ENCODE assay signal across 9 cellular contexts in genomic region chr19:14116525-14116917, GRCh38. TPM values are rescaled to one million over a fixed set of nuclear protein-coding genes. Genes with fewer than 3 reads are reported as not detected.
A peak's percentile ranks its signal among the peaks of the same experiment; 100 is the strongest.
DNase-seq lines count a peak whose midpoint lies in the region; ATAC-seq and TF ChIP-seq lines count a peak whose summit lies in the region.
"Had no signal": no experiment of that assay in that cellular context is flagged by ENCODE, and none has a peak within 500 bp of the region (broad histone marks: within the 10 kb centered on the region; RNA-seq: fewer than 3 reads in every experiment).

No MANE protein-coding gene starts in this region.

- H3K27ac ChIP-seq in 22Rv1 (peak overlapping the region; percentile 92), HUES64 (ENCODE audit: low read depth, low read length) (no peak overlapping the region), muscle layer of duodenum (ENCODE audit: low read length) (peak overlapping the region; percentile 13)

- intact Hi-C loops in head of caudate nucleus (cut with DNase I) = loop anchor here (5.0 kb wide), 1 partner anchor 34 kb away; no protein-coding TSS in a partner anchor

- no peaks in the 10 kb centered on the region for H3K27me3 ChIP-seq in HUES64 (ENCODE audit: insufficient read depth, low read length)
- no peaks in the 10 kb centered on the region for H3K27me3 ChIP-seq in muscle layer of duodenum (ENCODE audit: low read depth, low read length)

- TF ChIP-seq CTCF in 22Rv1 (IDR thresholded peaks at IDR 0.05) (no peak), cardiac fibroblast (IDR thresholded peaks at IDR 0.05; ENCODE audit: low read depth, low read length) (no peak)

- DNase-seq in cardiac fibroblast (ENCODE audit: low read depth in 2 of 2) = no peak
- DNase-seq in NCI-H2107 (lab: John Stamatoyannopoulos, UW) = no peak
- no peak for DNase-seq in NCI-H1694 (lab: John Stamatoyannopoulos, UW)
- no peak for DNase-seq in head of caudate nucleus
- DNase-seq: NCI-H1092 treated with DMSO at 0.1 percent for 48 hours had no signal

- H3K4me3 ChIP-seq in HUES64 (ENCODE audit: low read length) (peak overlapping the region; percentile 63), cardiac fibroblast (replicated peaks in 1 of 2; ENCODE audit: low read depth in 2 of 2, low read length in 2 of 2) (peak overlapping the region; percentile 80 to 95), muscle layer of duodenum (ENCODE audit: low read depth in 1 of 2, low read length in 2 of 2) (peak overlapping the region; percentile 84 to 92)

- no peak for ATAC-seq in GM18870 (IDR thresholded peaks at IDR 0.05; ENCODE audit: unreplicated experiment)

- H3K36me3 ChIP-seq in HUES64 (ENCODE audit: insufficient read depth, low read length) = peaks cover 11% of the 10 kb centered on the region
- peaks cover 0 to 4% of the 10 kb centered on the region in 2 donors for H3K36me3 ChIP-seq in muscle layer of duodenum (ENCODE audit: control insufficient read depth in 1 of 2, insufficient read depth in 2 of 2, low read length in 2 of 2)

- no peak overlapping the region for H3K9ac ChIP-seq in HUES64 (ENCODE audit: low read depth, low read length)

- 48% methylated on average over 6 of the region's 6 CpGs for WGBS in HUES64

- H3K9me3 ChIP-seq in HUES64 (ENCODE audit: insufficient read depth, low read depth, low read length) (no peaks in the 10 kb centered on the region), muscle layer of duodenum (ENCODE audit: control insufficient read depth in 1 of 2, low read length in 2 of 2) (no peaks in the 10 kb centered on the region)

- H3K4me1 ChIP-seq in HUES64 (ENCODE audit: insufficient read depth, low read length) (peaks cover 26% of the 10 kb centered on the region), muscle layer of duodenum (ENCODE audit: control insufficient read depth in 1 of 2, insufficient read depth in 2 of 2, low read length in 2 of 2) (peaks cover 45 to 72% of the 10 kb centered on the region in 2 donors)

RNA-seq across cellular contexts. Expression of gene PRKACA, which starts 1.0 kb away (rescaled TPM):
- 34.4 TPM for polyA plus RNA-seq in HUES64 (2013, experiment 1 of 2)
- polyA plus RNA-seq in HUES64 (2013, experiment 2 of 2) = 43.0 TPM

RNA-seq across cellular contexts. Expression of gene ASF1B, which starts 19.9 kb away (rescaled TPM):
- polyA plus RNA-seq in HUES64 (2013, experiment 1 of 2) = 33.9 TPM
- 33.5 TPM for polyA plus RNA-seq in HUES64 (2013, experiment 2 of 2)

RNA-seq across cellular contexts. Expression of gene SAMD1, which starts 26.0 kb away (rescaled TPM):
- 51.0 TPM for polyA plus RNA-seq in HUES64 (2013, experiment 1 of 2)
- polyA plus RNA-seq in HUES64 (2013, experiment 2 of 2) = 57.8 TPM

RNA-seq across cellular contexts. Expression of gene C19orf67, which starts 30.9 kb away (rescaled TPM):
- not detected for polyA plus RNA-seq in HUES64 (2013, experiment 1 of 2)
- polyA plus RNA-seq in HUES64 (2013, experiment 2 of 2) = not detected

RNA-seq across cellular contexts. Expression of gene MISP3, which starts 43.9 kb away (rescaled TPM):
- 0.55 TPM for polyA plus RNA-seq in HUES64 (2013, experiment 1 of 2)
- 0.70 TPM for polyA plus RNA-seq in HUES64 (2013, experiment 2 of 2)
